Comparison of ENCODE assay signal across 27 cellular contexts in genomic region chr19:33933931-33934330, GRCh38.
"Had no signal": no experiment of that assay in that cellular context is flagged by ENCODE, and none has a peak within 500 bp of the region (broad histone marks: within the 10 kb centered on the region; RNA-seq: fewer than 3 reads in every experiment).

No MANE protein-coding gene starts in this region.

- H3K27ac ChIP-seq: stomach, suprapubic skin, testis, thoracic aorta, thyroid gland, tibial artery, tibial nerve, transverse colon, upper lobe of left lung, upper lobe of right lung, uterus, vagina had no signal

- H3K4me3 ChIP-seq: stomach, suprapubic skin, testis, thoracic aorta, thyroid gland, tibial artery, tibial nerve, transverse colon, upper lobe of left lung, upper lobe of right lung, uterus, vagina had no signal

- H3K4me1 ChIP-seq: suprapubic skin, testis, thyroid gland, tibial artery, tibial nerve, transverse colon, upper lobe of right lung, uterus, vagina had no signal

- H3K27me3 ChIP-seq: stomach, suprapubic skin, testis, thyroid gland, tibial artery, tibial nerve, upper lobe of left lung, upper lobe of right lung, uterus, vagina had no signal

- H3K36me3 ChIP-seq: stomach, suprapubic skin, thoracic aorta, thyroid gland, tibial artery, tibial nerve, transverse colon, upper lobe of left lung, upper lobe of right lung, uterus, vagina had no signal

- FAIRE-seq: urothelium cell line had no signal

- DNase-seq: stimulated activated CD4-positive, alpha-beta T cell treated with anti-CD3 and anti-CD28 coated beads, Interleukin-2, amount 100 ng/mL, for 48 hours; stimulated activated CD4-positive, alpha-beta T cell treated with anti-CD3 and anti-CD28 coated beads, Interleukin-4, amount 100 ng/mL, for 1 hour; stimulated activated CD4-positive, alpha-beta T cell treated with anti-CD3 and anti-CD28 coated beads, Interleukin-4, amount 100 ng/mL, for 24 hours; stimulated activated CD4-positive, alpha-beta T cell treated with anti-CD3 and anti-CD28 coated beads, Interleukin-4, amount 100 ng/mL, for 4 hours; stimulated activated CD8-positive, alpha-beta memory T cell treated with anti-CD3 and anti-CD28 coated beads, Interleukin-4, amount 100 ng/mL, for 48 hours; stimulated activated naive B cell treated with anti-CD40 and anti-IgM and Interleukin-4, amounts not matched to agents 10 μg/mL and 1 μg/mL and 100 μg/mL, for 72 hours; stimulated activated naive CD4-positive, alpha-beta T cell; stimulated activated naive CD4-positive, alpha-beta T cell treated with Interleukin-2 at 50 U/mL for 16 hours; stimulated activated naive CD8-positive, alpha-beta T cell treated with anti-CD3 and anti-CD28 coated beads, Interleukin-15, amount 100 ng/mL, for 72 hours; stimulated activated naive CD8-positive, alpha-beta T cell treated with anti-CD3 and anti-CD28 coated beads, Interleukin-15, Interleukin-2, amounts not matched to agents 100 U/mL and 50 U/mL, for 24 hours; stomach; substantia nigra; testis; thyroid gland; tibial artery; transverse colon; trophoblast cell; upper lobe of left lung; upper lobe of right lung; uterus had no signal

- H3K9me3 ChIP-seq: testis, thyroid gland, upper lobe of right lung, vagina had no signal

- ATAC-seq: stimulated activated effector memory CD8-positive, alpha-beta T cell treated with anti-CD3 and anti-CD28 coated beads, Interleukin-12 subunit alpha, Interleukin-12 subunit beta, amount 100 ng/mL, for 72 hours; stimulated activated memory B cell treated with anti-CD40 and anti-IgM and Interleukin-4, amounts not matched to agents 10 μg/mL and 1 μg/mL and 100 μg/mL, for 72 hours; stimulated activated naive B cell treated with anti-CD40 and anti-IgM and Interleukin-4, amounts not matched to agents 10 μg/mL and 1 μg/mL and 100 μg/mL, for 72 hours; stimulated activated naive CD8-positive, alpha-beta T cell treated with anti-CD3 and anti-CD28 coated beads, Interleukin-15, amount 100 ng/mL, for 72 hours; upper lobe of right lung had no signal
